ENCODE assay signal across 8 cellular contexts in genomic region chr12:123115409-123116111, GRCh38. TPM values are rescaled to one million over a fixed set of nuclear protein-coding genes. Genes with fewer than 3 reads are reported as not detected.
DNase-seq lines count a peak whose midpoint lies in the region; ATAC-seq and TF ChIP-seq lines count a peak whose summit lies in the region.

No MANE protein-coding gene starts in this region.

- H3K27ac ChIP-seq in RWPE2 (ENCODE audit: poor library complexity, severe bottlenecking) (no peak overlapping the region), rectal smooth muscle tissue (ENCODE audit: low read depth, low read length) (peak overlapping the region; percentile 90)

- ATAC-seq in RWPE2 (ENCODE audit: low read depth), result peak; percentile 66

- H3K4me3 ChIP-seq in GM12865 (ENCODE audit: low read depth, low read length) (no peak overlapping the region), RWPE2 (ENCODE audit: severe bottlenecking) (no peak overlapping the region), fibroblast of pulmonary artery (replicated peaks; ENCODE audit: low read depth, low read length) (no peak overlapping the region), rectal smooth muscle tissue (ENCODE audit: low read length) (peak overlapping the region; percentile 35)

- no peaks in the 10 kb centered on the region for H3K27me3 ChIP-seq in RWPE2 (ENCODE audit: insufficient read depth, poor library complexity, severe bottlenecking)
- H3K27me3 ChIP-seq in rectal smooth muscle tissue (ENCODE audit: control insufficient read depth, insufficient read depth, low read length), result no peaks in the 10 kb centered on the region

- TF ChIP-seq CTCF in GM12865 (IDR thresholded peaks at IDR 0.05; ENCODE audit: insufficient read depth, low read depth, low read length, missing control alignments), result no peak
- TF ChIP-seq CTCF in RWPE2 (IDR thresholded peaks at IDR 0.05; ENCODE audit: poor library complexity, severe bottlenecking), result no peak
- no peak for TF ChIP-seq CTCF in fibroblast of pulmonary artery (IDR thresholded peaks at IDR 0.05; ENCODE audit: low read length, missing control alignments)

- DNase-seq in GM12865 (ENCODE audit: low read depth), result peak; percentile 55
- no peak for DNase-seq in RWPE2 (ENCODE audit: low spot score)
- peak; percentile 98 for DNase-seq in fibroblast of pulmonary artery (ENCODE audit: low read depth)
- no peak for DNase-seq in NCI-H1417 (lab: John Stamatoyannopoulos, UW)
- DNase-seq in mesenteric fat pad (ENCODE audit: low spot score), result no peak
- no peak for DNase-seq in D341Med (ENCODE audit: low spot score)
- DNase-seq in NCI-H1436 (lab: John Stamatoyannopoulos, UW), result no peak

- H3K9ac ChIP-seq in rectal smooth muscle tissue (ENCODE audit: low read length), result no peak overlapping the region

- H3K9me3 ChIP-seq in RWPE2 (ENCODE audit: severe bottlenecking), result no peaks in the 10 kb centered on the region

- H3K4me1 ChIP-seq in RWPE2 (ENCODE audit: insufficient read depth, poor library complexity, severe bottlenecking) (peaks cover 8% of the 10 kb centered on the region), rectal smooth muscle tissue (ENCODE audit: control insufficient read depth, insufficient read depth, low read length) (peaks cover 51% of the 10 kb centered on the region)

- no peaks in the 10 kb centered on the region for H3K36me3 ChIP-seq in RWPE2 (ENCODE audit: low read depth)
- H3K36me3 ChIP-seq in rectal smooth muscle tissue (ENCODE audit: control insufficient read depth, insufficient read depth, low read length), result no peaks in the 10 kb centered on the region

RNA-seq across cellular contexts. Expression of gene PITPNM2, which starts 35.3 kb away (rescaled TPM):
- 23.1 TPM for total RNA-seq in mesenteric fat pad

Comparison
In these comparisons a context has a peak if more than half of its experiments do, and no peak if none do; other contexts are left out.
1. DNase-seq: peak in GM12865 (single experiment) and fibroblast of pulmonary artery (single experiment); none in RWPE2 (single experiment), NCI-H1417 (0 of 3), mesenteric fat pad (single experiment), D341Med (single experiment) and NCI-H1436 (single experiment).